In the genomic region with DNA sequence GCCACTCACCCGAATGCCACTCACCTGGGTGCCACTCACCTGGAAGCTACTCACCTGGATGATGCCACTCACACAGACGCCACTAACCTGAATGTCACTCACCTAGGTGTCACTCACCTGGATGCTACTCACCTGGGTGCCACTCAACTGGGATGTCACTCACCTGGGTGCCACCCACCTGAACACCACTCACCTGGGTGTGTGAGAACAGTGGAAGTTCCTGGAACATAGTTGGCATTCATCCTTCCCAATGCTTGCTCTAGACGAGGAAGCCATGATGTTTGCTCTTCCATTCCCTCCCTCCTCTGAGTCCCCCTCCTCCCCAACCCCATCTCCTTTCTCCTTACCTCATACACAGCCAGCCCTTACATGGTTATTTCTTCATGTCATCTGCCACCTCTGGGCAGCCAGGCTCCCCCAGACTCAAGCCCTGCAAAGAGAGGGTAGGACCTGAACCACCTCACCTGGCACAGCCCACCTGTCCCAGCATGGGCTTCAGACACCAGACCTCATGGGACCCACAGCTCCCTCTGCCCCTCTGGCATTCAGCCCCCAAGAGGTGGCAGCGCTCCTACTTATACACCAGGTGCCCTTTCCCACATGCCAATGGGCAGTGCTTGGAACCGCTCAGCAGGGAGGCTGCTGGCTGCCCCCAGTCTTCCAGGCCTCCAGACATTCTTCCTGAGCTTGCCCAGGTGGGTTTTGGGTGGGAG, we compare ENCODE assay signal across 17 cellular contexts.
"Had no signal": no experiment of that assay in that cellular context is flagged by ENCODE, and none has a peak within 500 bp of the region (broad histone marks: within the 10 kb centered on the region; RNA-seq: fewer than 3 reads in every experiment).

No MANE protein-coding gene starts in this region.

- H3K9me3 Mint-ChIP-seq: activated B cell treated with CpG ODN at 0.5 μM for 24 hours, mesothelial cell of epicardium, nephron progenitor cell had no signal

- H3K36me3 ChIP-seq: thyroid gland had no signal

- ATAC-seq: left lobe of liver had no signal

- H3K27ac Mint-ChIP-seq: activated B cell treated with CpG ODN at 0.5 μM for 24 hours; activated CD4-positive, alpha-beta memory T cell treated with anti-CD3 and anti-CD28 coated beads for 36 hours; activated naive CD8-positive, alpha-beta T cell; mesothelial cell of epicardium; nephron progenitor cell; progenitor cell of endocrine pancreas had no signal

- H3K4me3 ChIP-seq: lung, thyroid gland had no signal

- H3K4me1 Mint-ChIP-seq: activated B cell treated with CpG ODN at 0.5 μM for 24 hours had no signal

- H3K36me3 Mint-ChIP-seq: activated CD4-positive, alpha-beta memory T cell treated with anti-CD3 and anti-CD28 coated beads for 36 hours; activated naive CD8-positive, alpha-beta T cell; mesothelial cell of epicardium had no signal

- DNase-seq: activated B cell treated with CpG ODN at 0.5 μM for 24 hours; activated CD4-positive, alpha-beta memory T cell treated with anti-CD3 and anti-CD28 coated beads for 36 hours; activated CD4-positive, alpha-beta T cell treated with anti-CD3 and anti-CD28 coated beads for 4 hours; dermis blood vessel endothelial cell; effector memory CD4-positive, alpha-beta T cell; hypothalamus; nephron progenitor cell; stimulated activated CD4-positive, alpha-beta T cell treated with anti-CD3 and anti-CD28 coated beads, Interleukin-12 subunit alpha, Interleukin-12 subunit beta, amount 100 ng/mL, for 4 hours; stimulated activated CD4-positive, alpha-beta T cell treated with anti-CD3 and anti-CD28 coated beads, Interleukin-1b, Interleukin-23, amount 100 ng/mL, for 48 hours; stimulated activated CD8-positive, alpha-beta memory T cell treated with anti-CD3 and anti-CD28 coated beads, Interleukin-4, amount 100 ng/mL, for 48 hours; stimulated activated naive CD4-positive, alpha-beta T cell treated with Interleukin-2 at 50 U/mL for 16 hours; thyroid gland had no signal

- H3K9me3 ChIP-seq: thyroid gland had no signal

- H3K27me3 ChIP-seq: thyroid gland had no signal

- H3K27ac ChIP-seq: thyroid gland had no signal

- H3K4me3 Mint-ChIP-seq: activated B cell treated with CpG ODN at 0.5 μM for 24 hours; activated CD4-positive, alpha-beta memory T cell treated with anti-CD3 and anti-CD28 coated beads for 36 hours; activated naive CD8-positive, alpha-beta T cell; mesothelial cell of epicardium; nephron progenitor cell had no signal
